16 cellular contexts compared by ENCODE assay signal in genomic region chr2:33129661-33130447, GRCh38.
DNase-seq lines count a peak whose midpoint lies in the region; ATAC-seq and TF ChIP-seq lines count a peak whose summit lies in the region.
"Had no signal": no experiment of that assay in that cellular context is flagged by ENCODE, and none has a peak within 500 bp of the region (broad histone marks: within the 10 kb centered on the region; RNA-seq: fewer than 3 reads in every experiment).

No MANE protein-coding gene starts in this region.

- intact Hi-C loops in left ventricle myocardium inferior (cut with micrococcal nuclease) (no loop called here), heart left ventricle (cut with DNase I) (no loop called here), esophagus squamous epithelium (cut with DNase I) (no loop called here)

- TF ChIP-seq CTCF in left ventricle myocardium inferior (IDR thresholded peaks at IDR 0.05; ENCODE audit: borderline replicate concordance) (no peak), heart left ventricle (IDR thresholded peaks at IDR 0.05) (no peak), chondrocyte (IDR thresholded peaks at IDR 0.05) (no peak), osteoblast (IDR thresholded peaks at IDR 0.05; ENCODE audit: extremely low read depth, low read depth, low read length) (no peak), esophagus squamous epithelium (IDR thresholded peaks at IDR 0.05) (no peak)

- H3K9me3 ChIP-seq in left ventricle myocardium inferior (replicated peaks) (no peaks in the 10 kb centered on the region), heart left ventricle (no peaks in the 10 kb centered on the region), osteoblast (ENCODE audit: low read depth, low read length) (no peaks in the 10 kb centered on the region), esophagus squamous epithelium (no peaks in the 10 kb centered on the region)
- H3K9me3 ChIP-seq: BLaER1, SJCRH30 had no signal

- peak overlapping the region; percentile 45 for H3K27ac ChIP-seq in left ventricle myocardium inferior (replicated peaks)
- peak overlapping the region in 1 of 12 donors; percentile 23 for H3K27ac ChIP-seq in heart left ventricle
- H3K27ac ChIP-seq in osteoblast (ENCODE audit: low read depth, low read length) = peak overlapping the region; percentile 71
- no peak overlapping the region for H3K27ac ChIP-seq in esophagus squamous epithelium
- H3K27ac ChIP-seq: BLaER1, SJCRH30 had no signal

- H4K20me1 ChIP-seq in osteoblast (ENCODE audit: insufficient read depth, low read length) = no peaks in the 10 kb centered on the region
- H4K20me1 ChIP-seq: BLaER1 had no signal

- H3K27me3 Mint-ChIP-seq in chondrocyte (ENCODE audit: low read depth) = no peaks in the 10 kb centered on the region
- peaks cover 5% of the 10 kb centered on the region for H3K27me3 Mint-ChIP-seq in stimulated activated naive CD8-positive, alpha-beta T cell treated with anti-CD3 and anti-CD28 coated beads, Interleukin-15, amount 100 ng/mL, for 72 hours

- peak overlapping the region; percentile 38 for H2AFZ ChIP-seq in osteoblast (ENCODE audit: low read length)

- peaks cover 41% of the 10 kb centered on the region for H3K4me1 ChIP-seq in left ventricle myocardium inferior
- H3K4me1 ChIP-seq in heart left ventricle = peaks cover 0 to 43% (median 17%) of the 10 kb centered on the region in 12 donors
- peaks cover 70% of the 10 kb centered on the region for H3K4me1 ChIP-seq in osteoblast (ENCODE audit: insufficient read depth, low read length)
- H3K4me1 ChIP-seq in esophagus squamous epithelium = peaks cover 5 to 30% (median 11%) of the 10 kb centered on the region in 3 donors
- H3K4me1 ChIP-seq: BLaER1 had no signal

- H3K27ac Mint-ChIP-seq in chondrocyte (ENCODE audit: unreplicated experiment) = peak overlapping the region; percentile 84
- no peak overlapping the region for H3K27ac Mint-ChIP-seq in stimulated activated naive CD8-positive, alpha-beta T cell treated with anti-CD3 and anti-CD28 coated beads, Interleukin-15, amount 100 ng/mL, for 72 hours
- H3K27ac Mint-ChIP-seq: CD4-positive, alpha-beta memory T cell had no signal

- H3K4me2 ChIP-seq in osteoblast (ENCODE audit: insufficient read depth, low read length) = peak overlapping the region; percentile 61
- H3K4me2 ChIP-seq: BLaER1 had no signal

- H3K79me2 ChIP-seq in osteoblast (ENCODE audit: insufficient read depth, low read length) = no peaks in the 10 kb centered on the region

- H3K27me3 ChIP-seq in left ventricle myocardium inferior (ENCODE audit: low read depth) = no peaks in the 10 kb centered on the region
- no peaks in the 10 kb centered on the region for H3K27me3 ChIP-seq in heart left ventricle
- H3K27me3 ChIP-seq in osteoblast (ENCODE audit: insufficient read depth, low read length) = no peaks in the 10 kb centered on the region
- H3K27me3 ChIP-seq in esophagus squamous epithelium = peaks cover 0 to 3% (median 0%) of the 10 kb centered on the region in 4 donors
- H3K27me3 ChIP-seq: BLaER1, SJCRH30 had no signal

- peaks cover 1% of the 10 kb centered on the region for H3K36me3 Mint-ChIP-seq in chondrocyte (ENCODE audit: low read depth)
- H3K36me3 Mint-ChIP-seq: CD4-positive, alpha-beta memory T cell had no signal

- TF ChIP-seq POLR2A in heart left ventricle (IDR thresholded peaks at IDR 0.05) (no peak), esophagus squamous epithelium (IDR thresholded peaks at IDR 0.05) (no peak)

- H3K4me3 ChIP-seq in left ventricle myocardium inferior = no peak overlapping the region
- no peak overlapping the region for H3K4me3 ChIP-seq in heart left ventricle
- H3K4me3 ChIP-seq in osteoblast (ENCODE audit: insufficient read depth, low read length) = peak overlapping the region; percentile 6
- H3K4me3 ChIP-seq in esophagus squamous epithelium = no peak overlapping the region
- H3K4me3 ChIP-seq: BLaER1, SJCRH30 had no signal

- no peak for ATAC-seq in heart left ventricle
- ATAC-seq in stimulated activated naive CD8-positive, alpha-beta T cell treated with anti-CD3 and anti-CD28 coated beads, Interleukin-15, amount 100 ng/mL, for 72 hours = no peak

- 84 to 90% (median 87%) methylated on average over 9 of the region's 9 CpGs for WGBS in heart left ventricle, 4 donors
- WGBS in esophagus squamous epithelium, 2 donors = 86 to 89% methylated on average over 9 of the region's 9 CpGs

- H3K36me3 ChIP-seq in left ventricle myocardium inferior (no peaks in the 10 kb centered on the region), heart left ventricle (no peaks in the 10 kb centered on the region), osteoblast (ENCODE audit: insufficient read depth, low read length) (no peaks in the 10 kb centered on the region), esophagus squamous epithelium (no peaks in the 10 kb centered on the region)
- H3K36me3 ChIP-seq: BLaER1, SJCRH30 had no signal

- H3K4me1 Mint-ChIP-seq in chondrocyte (ENCODE audit: low read depth) = peaks cover 73% of the 10 kb centered on the region
- H3K4me1 Mint-ChIP-seq in stimulated activated naive CD8-positive, alpha-beta T cell treated with anti-CD3 and anti-CD28 coated beads, Interleukin-15, amount 100 ng/mL, for 72 hours = no peaks in the 10 kb centered on the region
- H3K4me1 Mint-ChIP-seq: CD4-positive, alpha-beta memory T cell had no signal

- DNase-seq in left ventricle myocardium inferior = no peak
- DNase-seq in heart left ventricle = no peak
- no peak for DNase-seq in chondrocyte (ENCODE audit: low spot score)
- peak; percentile 84 for DNase-seq in osteoblast (ENCODE audit: insufficient read length, low spot score, missing footprints)
- DNase-seq in stimulated activated CD4-positive, alpha-beta T cell treated with anti-CD3 and anti-CD28 coated beads, Interleukin-2, amount 100 ng/mL, for 24 hours = no peak
- no peak for DNase-seq in esophagus squamous epithelium (lab: John Stamatoyannopoulos, UW)
- no peak for DNase-seq in NOMO-1 treated with DMSO at 0.1 percent for 48 hours (lab: John Stamatoyannopoulos, UW; ENCODE audit: unreplicated experiment)
- no peak for DNase-seq in stimulated activated naive CD8-positive, alpha-beta T cell treated with anti-CD3 and anti-CD28 coated beads, Interleukin-15, amount 100 ng/mL, for 72 hours
- DNase-seq: CD4-positive, alpha-beta memory T cell; DMS53; KBM-7; NCI-H1105 treated with DMSO at 0.1 percent for 48 hours; NCI-H1694; NCI-H524; SJCRH30 had no signal

- H3K9me3 Mint-ChIP-seq in chondrocyte (ENCODE audit: low read depth) = no peaks in the 10 kb centered on the region
- H3K9me3 Mint-ChIP-seq in stimulated activated naive CD8-positive, alpha-beta T cell treated with anti-CD3 and anti-CD28 coated beads, Interleukin-15, amount 100 ng/mL, for 72 hours = no peaks in the 10 kb centered on the region
- H3K9me3 Mint-ChIP-seq: CD4-positive, alpha-beta memory T cell had no signal

- no peak overlapping the region for H3K4me3 Mint-ChIP-seq in chondrocyte (ENCODE audit: unreplicated experiment)
- no peak overlapping the region for H3K4me3 Mint-ChIP-seq in stimulated activated naive CD8-positive, alpha-beta T cell treated with anti-CD3 and anti-CD28 coated beads, Interleukin-15, amount 100 ng/mL, for 72 hours
- H3K4me3 Mint-ChIP-seq: CD4-positive, alpha-beta memory T cell had no signal

Comparison
In these comparisons a context has a peak if more than half of its experiments do, and no peak if none do; other contexts are left out.
1. H3K27ac ChIP-seq: peak in left ventricle myocardium inferior (single experiment) and osteoblast (single experiment); none in esophagus squamous epithelium (0 of 4).